ENCODE assay signal across 1 cellular context in the genomic region with DNA sequence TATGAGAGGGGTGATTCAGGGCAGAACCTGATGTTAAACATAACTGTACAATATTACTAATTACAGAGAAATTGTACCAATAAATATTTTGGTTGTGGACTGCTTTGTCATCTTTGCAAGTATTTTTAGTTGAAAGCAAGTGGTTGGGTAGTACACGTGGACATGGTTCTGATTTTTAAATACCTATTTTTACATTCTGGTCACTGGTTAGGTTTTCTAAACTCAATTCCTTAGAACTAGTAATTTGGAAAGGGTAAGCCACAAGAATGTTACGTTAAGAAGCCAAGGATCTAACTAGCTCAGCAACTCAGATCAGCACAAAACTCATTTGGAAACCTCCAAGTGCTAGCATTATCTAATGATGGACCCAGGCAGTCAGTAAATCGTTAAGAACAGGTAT.
TF ChIP-seq lines count a peak whose summit lies in the region.

No MANE protein-coding gene starts in this region.

TF ChIP-seq in WTC11, 78 proteins besides CTCF, POLR2A, EP300 and RAD21 (continued from another document):
- no peak for TF ChIP-seq TEAD1 (CRISPR knock-in tag; IDR thresholded peaks at IDR 0.05)
- TF ChIP-seq TEAD4 (CRISPR knock-in tag; IDR thresholded peaks at IDR 0.05): no peak
- TF ChIP-seq, protein P1, sequence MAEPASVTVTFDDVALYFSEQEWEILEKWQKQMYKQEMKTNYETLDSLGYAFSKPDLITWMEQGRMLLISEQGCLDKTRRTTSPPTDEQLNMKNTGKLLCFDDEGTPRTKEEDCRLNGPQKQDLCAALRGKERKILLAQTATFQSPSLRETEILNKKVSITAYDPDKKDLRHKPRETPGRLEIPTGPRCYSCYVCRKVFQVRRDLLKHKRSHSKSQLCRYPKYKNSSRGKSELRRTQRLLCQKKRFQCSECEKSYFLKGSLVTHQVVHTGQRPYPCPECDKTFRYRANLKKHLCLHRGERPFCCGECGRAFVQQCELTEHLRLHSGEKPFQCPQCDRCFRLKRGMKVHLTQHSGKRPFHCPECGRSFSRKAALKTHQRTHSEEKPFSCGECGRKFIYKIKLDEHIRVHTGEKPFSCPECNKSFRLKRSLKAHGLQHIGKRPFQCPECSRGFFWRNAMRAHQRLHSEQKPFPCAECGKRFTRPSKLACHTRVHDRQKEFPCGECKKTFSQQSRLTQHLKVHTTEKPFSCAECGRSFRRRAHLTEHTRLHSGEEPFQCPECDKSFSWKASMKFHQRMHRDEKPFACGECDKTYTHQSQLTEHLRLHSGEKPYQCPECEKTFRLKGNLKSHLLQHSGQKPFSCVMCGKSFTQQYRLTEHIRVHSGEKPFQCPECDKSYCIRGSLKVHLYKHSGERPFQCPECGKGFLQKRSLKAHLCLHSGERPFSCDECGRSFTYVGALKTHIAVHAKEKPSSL (CRISPR knock-in tag; conservative IDR thresholded peaks at IDR 0.05): no peak
- TF ChIP-seq, protein P2, sequence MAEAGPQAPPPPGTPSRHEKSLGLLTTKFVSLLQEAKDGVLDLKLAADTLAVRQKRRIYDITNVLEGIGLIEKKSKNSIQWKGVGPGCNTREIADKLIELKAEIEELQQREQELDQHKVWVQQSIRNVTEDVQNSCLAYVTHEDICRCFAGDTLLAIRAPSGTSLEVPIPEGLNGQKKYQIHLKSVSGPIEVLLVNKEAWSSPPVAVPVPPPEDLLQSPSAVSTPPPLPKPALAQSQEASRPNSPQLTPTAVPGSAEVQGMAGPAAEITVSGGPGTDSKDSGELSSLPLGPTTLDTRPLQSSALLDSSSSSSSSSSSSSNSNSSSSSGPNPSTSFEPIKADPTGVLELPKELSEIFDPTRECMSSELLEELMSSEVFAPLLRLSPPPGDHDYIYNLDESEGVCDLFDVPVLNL (CRISPR knock-in tag; IDR thresholded peaks at IDR 0.05; ENCODE audit: borderline replicate concordance, low read depth): no peak
- no peak for TF ChIP-seq ETV6 (CRISPR knock-in tag; IDR thresholded peaks at IDR 0.05)
- TF ChIP-seq AR (CRISPR knock-in tag; IDR thresholded peaks at IDR 0.05): no peak
- no peak for TF ChIP-seq ELF4 (CRISPR knock-in tag; IDR thresholded peaks at IDR 0.05; ENCODE audit: low read depth)
- TF ChIP-seq ZSCAN18 (CRISPR knock-in tag; IDR thresholded peaks at IDR 0.05): no peak
- TF ChIP-seq NR1H2 (CRISPR knock-in tag; IDR thresholded peaks at IDR 0.05): no peak
TF ChIP-seq in WTC11: peak in this region for 0.
